ENCODE assay signal across 9 cellular contexts in genomic region chr22:44181912-44182590, GRCh38. TPM values are rescaled to one million over a fixed set of nuclear protein-coding genes. Genes with fewer than 3 reads are reported as not detected.
A peak's percentile ranks its signal among the peaks of the same experiment; 100 is the strongest.
DNase-seq lines count a peak whose midpoint lies in the region; ATAC-seq and TF ChIP-seq lines count a peak whose summit lies in the region.
"Had no signal": no experiment of that assay in that cellular context is flagged by ENCODE, and none has a peak within 500 bp of the region (broad histone marks: within the 10 kb centered on the region; RNA-seq: fewer than 3 reads in every experiment).

No MANE protein-coding gene starts in this region.

- intact Hi-C loops in activated CD4-positive, alpha-beta T cell treated with anti-CD3 and anti-CD28 coated beads for 36 hours (cut with DNase I, micrococcal nuclease) = loop anchor here in 1 of 2 experiments (1.0 to 10.0 kb wide), 5 partner anchors 155 to 500 kb away; partner anchors contain the start of gene RTL6
- intact Hi-C loops in activated T-helper 2 cell treated with anti-CD3 and anti-CD28 coated beads, Interferon-gamma antibody, Interleukin-2, Interleukin-4, amounts not matched to agents 10 μg/mL and 5 μg/mL and 100 μg/mL, durations not matched to agents 14 hours and 24 hours and 36 hours (cut with micrococcal nuclease) = loop anchor here (1.0 to 10.0 kb wide), 2 partner anchors 9 to 157 kb away; partner anchors contain the start of gene PARVB

- H3K4me1 ChIP-seq in liver (ENCODE audit: control insufficient read depth in 4 of 4, insufficient read depth in 4 of 4, low read length in 3 of 4) (no peaks in the 10 kb centered on the region), tibial nerve (no peaks in the 10 kb centered on the region)

- peaks cover 17% of the 10 kb centered on the region for H3K36me3 Mint-ChIP-seq in activated CD4-positive, alpha-beta T cell treated with anti-CD3 and anti-CD28 coated beads for 36 hours (ENCODE audit: low read depth)
- peaks cover 29% of the 10 kb centered on the region for H3K36me3 Mint-ChIP-seq in activated T-helper 2 cell treated with anti-CD3 and anti-CD28 coated beads, Interferon-gamma antibody, Interleukin-2, Interleukin-4, amounts not matched to agents 10 μg/mL and 5 μg/mL and 100 μg/mL, durations not matched to agents 14 hours and 24 hours and 36 hours (ENCODE audit: low read depth)

- H3K9ac ChIP-seq in liver (ENCODE audit: low read depth in 1 of 2, low read length in 2 of 2) = peak overlapping the region in 1 of 2 donors; percentile 32
- H3K9ac ChIP-seq: KMS-11 had no signal

- H3K4me1 Mint-ChIP-seq in activated CD4-positive, alpha-beta T cell treated with anti-CD3 and anti-CD28 coated beads for 36 hours = peaks cover 20% of the 10 kb centered on the region
- H3K4me1 Mint-ChIP-seq in activated T-helper 2 cell treated with anti-CD3 and anti-CD28 coated beads, Interferon-gamma antibody, Interleukin-2, Interleukin-4, amounts not matched to agents 10 μg/mL and 5 μg/mL and 100 μg/mL, durations not matched to agents 14 hours and 24 hours and 36 hours (ENCODE audit: low read depth) = peaks cover 21% of the 10 kb centered on the region

- no peak for TF ChIP-seq POLR2A in tibial nerve (IDR thresholded peaks at IDR 0.05)

- H3K4me3 ChIP-seq in liver (ENCODE audit: low read depth in 1 of 3, low read length in 3 of 3) (peak overlapping the region; percentile 14 to 29 (median 22)), tibial nerve (peak overlapping the region in 3 of 4 donors; percentile 19 to 44 (median 38))

- no peaks in the 10 kb centered on the region for H3K27me3 Mint-ChIP-seq in activated CD4-positive, alpha-beta T cell treated with anti-CD3 and anti-CD28 coated beads for 36 hours
- peaks cover 8% of the 10 kb centered on the region for H3K27me3 Mint-ChIP-seq in activated T-helper 2 cell treated with anti-CD3 and anti-CD28 coated beads, Interferon-gamma antibody, Interleukin-2, Interleukin-4, amounts not matched to agents 10 μg/mL and 5 μg/mL and 100 μg/mL, durations not matched to agents 14 hours and 24 hours and 36 hours (ENCODE audit: low read depth)

- no peak for TF ChIP-seq CTCF in liver (IDR thresholded peaks at IDR 0.05; ENCODE audit: low read depth, low read length, missing input control)
- no peak for TF ChIP-seq CTCF in tibial nerve (IDR thresholded peaks at IDR 0.05)

- H3K36me3 ChIP-seq in liver (ENCODE audit: control insufficient read depth in 4 of 4, insufficient read depth in 3 of 4, low read depth in 1 of 4, low read length in 3 of 4) = no peaks in the 10 kb centered on the region
- H3K36me3 ChIP-seq in tibial nerve = no peaks in the 10 kb centered on the region

- POLR2A ChIA-PET in activated CD4-positive, alpha-beta T cell treated with anti-CD3 and anti-CD28 coated beads for 36 hours (lab: Charles Lee) = interaction anchor here (0.9 kb wide), 1 partner anchor 12 kb away, joined by 3 read pairs; no protein-coding TSS in a partner anchor

- H3K27ac ChIP-seq in liver (ENCODE audit: low read depth in 1 of 2, low read length in 2 of 2) (peak overlapping the region; percentile 43 to 72), tibial nerve (peak overlapping the region in 3 of 4 donors; percentile 66 to 78 (median 76))
- H3K27ac ChIP-seq: KMS-11 had no signal

- peaks cover 0 to 3% (median 1%) of the 10 kb centered on the region in 4 donors for H3K27me3 ChIP-seq in liver (ENCODE audit: control insufficient read depth in 4 of 4, insufficient read depth in 4 of 4, low read length in 3 of 4)
- peaks cover 0 to 8% of the 10 kb centered on the region in 2 donors for H3K27me3 ChIP-seq in tibial nerve

- peak overlapping the region; percentile 97 for H3K27ac Mint-ChIP-seq in activated CD4-positive, alpha-beta T cell treated with anti-CD3 and anti-CD28 coated beads for 36 hours
- peak overlapping the region; percentile 92 for H3K27ac Mint-ChIP-seq in activated T-helper 2 cell treated with anti-CD3 and anti-CD28 coated beads, Interferon-gamma antibody, Interleukin-2, Interleukin-4, amounts not matched to agents 10 μg/mL and 5 μg/mL and 100 μg/mL, durations not matched to agents 14 hours and 24 hours and 36 hours

- ATAC-seq in activated CD4-positive, alpha-beta T cell treated with anti-CD3 and anti-CD28 coated beads for 36 hours = peak; percentile 28
- ATAC-seq in HG03280 (IDR thresholded peaks at IDR 0.05; ENCODE audit: unreplicated experiment) = no peak

- no peaks in the 10 kb centered on the region for H3K9me3 Mint-ChIP-seq in activated CD4-positive, alpha-beta T cell treated with anti-CD3 and anti-CD28 coated beads for 36 hours (ENCODE audit: low read depth)
- H3K9me3 Mint-ChIP-seq in activated T-helper 2 cell treated with anti-CD3 and anti-CD28 coated beads, Interferon-gamma antibody, Interleukin-2, Interleukin-4, amounts not matched to agents 10 μg/mL and 5 μg/mL and 100 μg/mL, durations not matched to agents 14 hours and 24 hours and 36 hours = no peaks in the 10 kb centered on the region

- peak; percentile 58 for DNase-seq in activated CD4-positive, alpha-beta T cell treated with anti-CD3 and anti-CD28 coated beads for 36 hours
- DNase-seq in activated CD4-positive, alpha-beta T cell treated with anti-CD3 and anti-CD28 coated beads, Interleukin-2, amount 50 U/mL, for 4 hours = no peak
- no peak for DNase-seq in activated T-helper 2 cell treated with anti-CD3 and anti-CD28 coated beads, Interferon-gamma antibody, Interleukin-2, Interleukin-4, amounts not matched to agents 10 μg/mL and 5 μg/mL and 100 μg/mL, durations not matched to agents 14 hours and 24 hours and 36 hours (ENCODE audit: low spot score)
- no peak for DNase-seq in tibial nerve (ENCODE audit: low spot score in 2 of 2)
- DNase-seq in A172 (ENCODE audit: low spot score) = no peak
- DNase-seq in activated gamma-delta T cell treated with Interleukin-2 at 50 U/mL for 16 hours = no peak

- no peaks in the 10 kb centered on the region for H3K9me3 ChIP-seq in liver (ENCODE audit: control insufficient read depth in 4 of 4, low read length in 3 of 4)
- H3K9me3 ChIP-seq in tibial nerve = no peaks in the 10 kb centered on the region

- no peak for TF ChIP-seq EP300 in tibial nerve (IDR thresholded peaks at IDR 0.05)

- H3K4me3 Mint-ChIP-seq in activated CD4-positive, alpha-beta T cell treated with anti-CD3 and anti-CD28 coated beads for 36 hours = peak overlapping the region; percentile 86
- peak overlapping the region; percentile 83 for H3K4me3 Mint-ChIP-seq in activated T-helper 2 cell treated with anti-CD3 and anti-CD28 coated beads, Interferon-gamma antibody, Interleukin-2, Interleukin-4, amounts not matched to agents 10 μg/mL and 5 μg/mL and 100 μg/mL, durations not matched to agents 14 hours and 24 hours and 36 hours (ENCODE audit: low read depth)

- WGBS in liver = 68% methylated on average over 17 of the region's 17 CpGs
- 66 to 78% methylated on average over 16 to 17 of the region's 17 CpGs for WGBS in tibial nerve, 2 donors

- CTCF ChIA-PET in activated CD4-positive, alpha-beta T cell treated with anti-CD3 and anti-CD28 coated beads for 36 hours (lab: Charles Lee) = interaction anchor here (0.6 kb wide), 1 partner anchor 456 kb away, joined by 3 read pairs; no protein-coding TSS in a partner anchor

- TF ChIP-seq RAD21 in liver (IDR thresholded peaks at IDR 0.05) = no peak

TF ChIP-seq in liver, 16 proteins besides CTCF, POLR2A, EP300 and RAD21 (continues in another document):
- TF ChIP-seq GABPA (IDR thresholded peaks at IDR 0.05 in 1 of 2, conservative IDR thresholded peaks at IDR 0.05 in 1 of 2) = no peak
- no peak for TF ChIP-seq JUND (IDR thresholded peaks at IDR 0.05)
- no peak for TF ChIP-seq EGR1 (IDR thresholded peaks at IDR 0.05; ENCODE audit: low read depth in 2 of 2)
- no peak for TF ChIP-seq ATF3 (IDR thresholded peaks at IDR 0.05)
- no peak for TF ChIP-seq NR2F2 (IDR thresholded peaks at IDR 0.05)
- TF ChIP-seq HNF4G (IDR thresholded peaks at IDR 0.05) = no peak
- no peak for TF ChIP-seq FOXA2 (IDR thresholded peaks at IDR 0.05)
- no peak for TF ChIP-seq ZBTB33 (IDR thresholded peaks at IDR 0.05)
- TF ChIP-seq MAX (IDR thresholded peaks at IDR 0.05) = no peak
- no peak for TF ChIP-seq FOXA1 (IDR thresholded peaks at IDR 0.05)
- no peak for TF ChIP-seq RXRA (IDR thresholded peaks at IDR 0.05)
- no peak for TF ChIP-seq TAF1 (conservative IDR thresholded peaks at IDR 0.05)
- TF ChIP-seq SP1 (IDR thresholded peaks at IDR 0.05) = no peak
- no peak for TF ChIP-seq HNF4A (conservative IDR thresholded peaks at IDR 0.05)

RNA-seq across cellular contexts. Expression of gene PARVG, which starts 1.3 kb away (rescaled TPM):
- total RNA-seq in activated CD4-positive, alpha-beta T cell treated with anti-CD3 and anti-CD28 coated beads for 36 hours = 10 to 100 TPM; 61.7 to 74.3 TPM
- 73.5 and 75.6 TPM in 2 replicates for total RNA-seq in activated T-helper 2 cell treated with anti-CD3 and anti-CD28 coated beads, Interferon-gamma antibody, Interleukin-2, Interleukin-4, amounts not matched to agents 10 μg/mL and 5 μg/mL and 100 μg/mL, durations not matched to agents 14 hours and 24 hours and 36 hours
- 10 to 100 TPM in 1 of 2 donors, 1 to 10 TPM in 1; 8.9 to 12.1 TPM for total RNA-seq in liver
- polyA plus RNA-seq in liver = 1 to 10 TPM; 4.0 to 4.3 TPM
- total RNA-seq in tibial nerve = 100 to 1,000 TPM in 1 of 4 donors, 10 to 100 TPM in 3; 18.8 to 140 (median 34.9) TPM
- total RNA-seq in A172 (2014; rRNA removed; shearing (Covaris generic)) = not detected in 2 replicates
